ENCODE assay signal across 1 cellular context in the genomic region with DNA sequence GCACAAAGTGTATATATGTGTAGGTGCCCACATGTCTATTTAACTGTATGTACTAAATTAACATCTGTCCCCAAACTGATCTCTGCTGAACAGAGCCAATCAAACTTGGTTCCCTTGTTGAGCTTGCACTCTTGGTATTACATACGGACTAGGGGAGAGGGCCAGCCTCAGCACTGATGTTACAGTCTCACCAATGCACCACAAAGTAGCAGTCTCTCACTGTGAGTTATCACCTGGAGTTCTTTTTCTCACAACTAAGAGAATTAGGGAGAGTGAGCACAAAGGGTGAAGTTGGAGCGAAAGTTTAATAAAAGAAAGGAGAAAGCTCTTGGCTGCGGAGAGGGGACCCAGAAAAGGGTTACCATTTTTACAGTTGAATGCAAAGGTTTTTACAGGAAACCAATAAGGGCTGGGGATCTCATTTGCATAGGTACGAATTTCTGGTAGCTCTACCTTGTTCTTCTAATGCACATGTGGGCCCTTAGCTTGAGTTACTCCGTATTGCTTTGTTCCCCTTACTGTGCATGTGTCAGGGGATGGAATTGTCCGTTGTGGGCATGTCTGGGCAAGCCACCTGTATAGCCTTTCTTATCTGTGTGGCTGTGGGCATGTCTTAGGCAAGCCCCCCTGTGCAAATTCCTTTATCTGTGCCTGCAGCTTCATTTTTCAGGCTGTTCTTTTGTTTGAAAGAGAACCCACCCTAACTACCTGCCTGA.
A peak's percentile ranks its signal among the peaks of the same experiment; 100 is the strongest.
TF ChIP-seq lines count a peak whose summit lies in the region.

No MANE protein-coding gene starts in this region.

TF ChIP-seq in H1, 55 proteins besides CTCF, POLR2A, EP300 and RAD21:
- TF ChIP-seq RNF2 (IDR thresholded peaks at IDR 0.05; ENCODE audit: borderline replicate concordance, low read depth, low read length, missing control alignments, poor library complexity, severe bottlenecking) (no peak), TAF1 (IDR thresholded peaks at IDR 0.05; ENCODE audit: low read depth, low read length) (0 out of 2 replicates have a peak, but pooled peaks have one; percentile 20)
